8 cellular contexts compared by ENCODE assay signal in genomic region chr1:222455188-222455879, GRCh38.
DNase-seq lines count a peak whose midpoint lies in the region; TF ChIP-seq lines count a peak whose summit lies in the region.

No MANE protein-coding gene starts in this region.

- no peak overlapping the region for H3K4me3 ChIP-seq in fibroblast of villous mesenchyme (ENCODE audit: low read depth, low read length)

- peak; percentile 97 for TF ChIP-seq CTCF in fibroblast of villous mesenchyme (IDR thresholded peaks at IDR 0.05; ENCODE audit: insufficient read depth, low read depth, low read length)

- DNase-seq in G401 (ENCODE audit: low spot score) = peak; percentile 89
- peak; percentile 87 for DNase-seq in H4 (ENCODE audit: low spot score)
- peak; percentile 91 for DNase-seq in LHCN-M2 (ENCODE audit: low read depth)
- DNase-seq in RPMI8226 = peak; percentile 86
- peak; percentile 61 to 67 for DNase-seq in activated T-helper 1 cell treated with anti-CD3 and anti-CD28 coated beads, Interleukin-2, amount 50 U/mL, for 16 hours (ENCODE audit: low read depth in 1 of 2, low spot score in 1 of 2)
- peak; percentile 84 for DNase-seq in fibroblast of villous mesenchyme (ENCODE audit: low read depth)
- DNase-seq in occipital lobe (lab: John Stamatoyannopoulos, UW) = peak; percentile 83
- DNase-seq in superior temporal gyrus (ENCODE audit: extremely low spot score) = peak; percentile 96

- in situ Hi-C loops in G401 (cut with HindIII; ENCODE audit: low sequenced_read_pairs) = no loop called here
